In the genomic region with DNA sequence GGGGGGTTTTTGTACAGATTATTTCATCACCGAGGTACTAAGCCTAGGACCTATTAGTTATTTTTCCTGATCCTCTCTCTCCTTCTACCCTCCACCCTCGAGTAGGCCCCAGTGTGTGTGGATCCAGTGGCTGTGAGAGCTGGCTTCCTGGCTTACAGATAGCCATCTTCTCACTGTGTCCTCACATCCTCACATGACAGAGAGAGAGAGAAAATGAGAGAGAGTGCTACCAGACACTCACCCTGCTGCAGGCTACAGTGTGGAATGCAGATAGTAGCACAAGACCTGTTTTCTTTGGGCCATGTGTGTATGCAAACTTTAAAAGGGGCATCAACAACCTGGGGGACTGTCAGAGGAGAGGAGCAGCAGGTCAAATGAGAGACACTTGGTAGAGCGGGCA, we compare ENCODE assay signal across 14 cellular contexts. TPM values are rescaled to one million over a fixed set of nuclear protein-coding genes. Genes with fewer than 3 reads are reported as not detected.
"Had no signal": no experiment of that assay in that cellular context is flagged by ENCODE, and none has a peak within 500 bp of the region (broad histone marks: within the 10 kb centered on the region; RNA-seq: fewer than 3 reads in every experiment).

No MANE protein-coding gene starts in this region.

- H3K27me3 ChIP-seq: testis, vagina had no signal

- DNase-seq: activated CD4-positive, alpha-beta T cell treated with anti-CD3 and anti-CD28 coated beads, Interleukin-2, amount 50 U/mL, for 1 hour; activated naive CD4-positive, alpha-beta T cell treated with anti-CD3 and anti-CD28 coated beads, Interleukin-2, amount 50 U/mL, for 16 hours; amygdala; glutamatergic neuron; mammary epithelial cell; nephron progenitor cell; stimulated activated CD4-positive, alpha-beta T cell treated with anti-CD3 and anti-CD28 coated beads, Interleukin-4, amount 100 ng/mL, for 1 hour; stimulated activated CD8-positive, alpha-beta memory T cell treated with anti-CD3 and anti-CD28 coated beads, Interleukin-4, amount 100 ng/mL, for 48 hours; testis had no signal

- H3K27ac ChIP-seq: testis, vagina had no signal

- H3K36me3 ChIP-seq: vagina had no signal

- H3K4me3 ChIP-seq: testis, vagina had no signal

- H3K9me3 ChIP-seq: testis, vagina had no signal

- ATAC-seq: esophagus mucosa had no signal

RNA-seq across cellular contexts. Expression of gene KCNK3, which starts 9.5 kb away (rescaled TPM):
- total RNA-seq: activated T-helper 2 cell treated with anti-CD3 and anti-CD28 coated beads, Interferon-gamma antibody, Interleukin-2, Interleukin-4, amounts not matched to agents 10 μg/mL and 5 μg/mL and 100 μg/mL, durations not matched to agents 14 hours and 24 hours and 36 hours; dermis microvascular lymphatic vessel endothelial cell; pulmonary artery endothelial cell had no signal
